ENCODE assay signal across 23 cellular contexts in genomic region chr18:45142868-45143267, GRCh38.
"Had no signal": no experiment of that assay in that cellular context is flagged by ENCODE, and none has a peak within 500 bp of the region (broad histone marks: within the 10 kb centered on the region; RNA-seq: fewer than 3 reads in every experiment).

No MANE protein-coding gene starts in this region.

- DNase-seq: colonic mucosa; cortex of kidney; dermis blood vessel endothelial cell; dorsolateral prefrontal cortex; effector CD4-positive, alpha-beta T cell; effector memory CD4-positive, alpha-beta T cell; erythroblast; esophagus squamous epithelium; foreskin fibroblast; foreskin melanocyte; gastrocnemius medialis; glutamatergic neuron; heart right ventricle; hippocampal formation; left cardiac atrium; left lung; left ventricle myocardium superior; lower lobe of right lung; mesenchymal stem cell; mucosa of descending colon had no signal

- H3K9me3 ChIP-seq: colonic mucosa, esophagus squamous epithelium, gastrocnemius medialis, left lung, lower lobe of right lung, mucosa of descending colon had no signal

- H3K27ac Mint-ChIP-seq: mesothelial cell of epicardium had no signal

- H3K4me1 ChIP-seq: colonic mucosa, esophagus squamous epithelium, gastrocnemius medialis, heart right ventricle, left lung, lower lobe of right lung had no signal

- H3K4me1 Mint-ChIP-seq: mesothelial cell of epicardium had no signal

- H3K27me3 ChIP-seq: colonic mucosa, dorsolateral prefrontal cortex, esophagus squamous epithelium, gastrocnemius medialis, heart right ventricle, left lung had no signal

- H3K36me3 ChIP-seq: colonic mucosa, esophagus squamous epithelium, gastrocnemius medialis, heart right ventricle, left lung, lower lobe of right lung had no signal

- H3K27ac ChIP-seq: colonic mucosa, dorsolateral prefrontal cortex, epithelial cell of prostate, esophagus squamous epithelium, gastrocnemius medialis, heart right ventricle, left lung, lower lobe of right lung had no signal

- H3K4me3 Mint-ChIP-seq: mesothelial cell of epicardium had no signal

- H3K4me3 ChIP-seq: colonic mucosa, dorsolateral prefrontal cortex, esophagus squamous epithelium, gastrocnemius medialis, heart right ventricle, left lung, lower lobe of right lung, mucosa of descending colon had no signal

- ATAC-seq: esophagus mucosa, gastrocnemius medialis, heart right ventricle, left cardiac atrium, left lung, left ventricle myocardium superior, lower lobe of right lung, mucosa of descending colon had no signal
